In the genomic region with DNA sequence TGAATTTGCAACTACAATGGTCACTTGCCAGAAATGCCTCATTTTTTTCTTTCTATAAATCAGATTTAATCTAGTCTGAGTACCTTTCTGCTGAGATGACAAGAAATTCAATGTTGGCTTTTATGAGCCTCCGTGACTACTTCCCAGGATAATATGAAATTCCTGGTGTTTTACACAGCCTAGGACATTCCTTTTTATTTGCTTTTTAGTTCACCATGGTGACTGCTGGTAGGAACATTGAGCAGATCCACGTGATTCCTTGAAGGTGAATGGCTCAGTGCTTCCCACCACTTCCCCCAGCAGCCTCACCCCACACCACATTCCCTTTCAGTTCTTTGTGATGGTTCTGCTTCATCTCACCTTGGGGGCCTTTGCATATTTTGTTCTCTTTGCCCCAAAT, we compare ENCODE assay signal across 19 cellular contexts. TPM values are rescaled to one million over a fixed set of nuclear protein-coding genes. Genes with fewer than 3 reads are reported as not detected.
DNase-seq lines count a peak whose midpoint lies in the region; ATAC-seq, FAIRE-seq and TF ChIP-seq lines count a peak whose summit lies in the region.
"Had no signal": no experiment of that assay in that cellular context is flagged by ENCODE, and none has a peak within 500 bp of the region (broad histone marks: within the 10 kb centered on the region; RNA-seq: fewer than 3 reads in every experiment).

No MANE protein-coding gene starts in this region.

- H3K27ac ChIP-seq in RWPE2 (ENCODE audit: poor library complexity, severe bottlenecking), result peak overlapping the region; percentile 66
- no peak overlapping the region for H3K27ac ChIP-seq in effector memory CD4-positive, alpha-beta T cell (ENCODE audit: insufficient read depth, low read length, poor library complexity, severe bottlenecking)
- H3K27ac ChIP-seq: dorsolateral prefrontal cortex, esophagus muscularis mucosa, parathyroid adenoma, SJSA1, tibial nerve had no signal

- ATAC-seq in RWPE2 (ENCODE audit: low read depth), result peak; percentile 4; the same call in 1 of the 3 replicates
- ATAC-seq in HG02763 (IDR thresholded peaks at IDR 0.05; ENCODE audit: unreplicated experiment), result no peak
- ATAC-seq: left colon had no signal

- no peak for TF ChIP-seq POLR2A in GM12891 (IDR thresholded peaks at IDR 0.05; ENCODE audit: low read depth, low read length)

- no peak overlapping the region for H3K4me3 ChIP-seq in RWPE2 (ENCODE audit: severe bottlenecking)
- no peak overlapping the region for H3K4me3 ChIP-seq in fibroblast of villous mesenchyme (ENCODE audit: low read depth, low read length)
- H3K4me3 ChIP-seq in retinal pigment epithelial cell (ENCODE audit: low read length), result no peak overlapping the region
- H3K4me3 ChIP-seq in effector memory CD4-positive, alpha-beta T cell (ENCODE audit: insufficient read depth, low read depth, low read length, poor library complexity, severe bottlenecking), result no peak overlapping the region
- H3K4me3 ChIP-seq: dorsolateral prefrontal cortex, esophagus muscularis mucosa, SJSA1, skin epidermis, tibial nerve had no signal

- DNase-seq in GM12891 (ENCODE audit: insufficient read length, low spot score) (no peak), RWPE2 (ENCODE audit: low spot score) (no peak), fibroblast of villous mesenchyme (ENCODE audit: low read depth) (peak; percentile 48), retinal pigment epithelial cell (ENCODE audit: low read depth) (peak; percentile 81), Kasumi-1 (lab: John Stamatoyannopoulos, UW) (no peak)
- DNase-seq in effector memory CD4-positive, alpha-beta T cell, result no peak
- DNase-seq: activated CD4-positive, alpha-beta T cell treated with anti-CD3 and anti-CD28 coated beads for 48 hours; DMS53; dorsolateral prefrontal cortex; hypothalamus; left colon; NCI-H187 treated with DMSO at 0.1 percent for 48 hours; NCI-H524 had no signal

- FAIRE-seq in GM12891 (lab: Jason Lieb, UNC), result no peak

- H3K9me3 ChIP-seq in RWPE2 (ENCODE audit: severe bottlenecking), result no peaks in the 10 kb centered on the region
- H3K9me3 ChIP-seq in effector memory CD4-positive, alpha-beta T cell (ENCODE audit: control insufficient read depth, low read length), result no peaks in the 10 kb centered on the region
- H3K9me3 ChIP-seq: esophagus muscularis mucosa had no signal

- no peaks in the 10 kb centered on the region for H3K36me3 ChIP-seq in RWPE2 (ENCODE audit: low read depth)
- no peaks in the 10 kb centered on the region for H3K36me3 ChIP-seq in effector memory CD4-positive, alpha-beta T cell (ENCODE audit: control insufficient read depth, insufficient read depth, low read length)
- H3K36me3 ChIP-seq: esophagus muscularis mucosa, tibial nerve had no signal

- no peak for TF ChIP-seq CTCF in RWPE2 (IDR thresholded peaks at IDR 0.05; ENCODE audit: poor library complexity, severe bottlenecking)
- TF ChIP-seq CTCF in fibroblast of villous mesenchyme (IDR thresholded peaks at IDR 0.05; ENCODE audit: insufficient read depth, low read depth, low read length), result no peak
- no peak for TF ChIP-seq CTCF in retinal pigment epithelial cell (conservative IDR thresholded peaks at IDR 0.05; ENCODE audit: low read depth, low read length)

- H3K4me1 ChIP-seq in RWPE2 (ENCODE audit: insufficient read depth, poor library complexity, severe bottlenecking), result peaks cover 26% of the 10 kb centered on the region
- H3K4me1 ChIP-seq in effector memory CD4-positive, alpha-beta T cell (ENCODE audit: control insufficient read depth, insufficient read depth, low read length, poor library complexity, severe bottlenecking), result no peaks in the 10 kb centered on the region

- no peaks in the 10 kb centered on the region for H3K27me3 ChIP-seq in RWPE2 (ENCODE audit: insufficient read depth, poor library complexity, severe bottlenecking)
- H3K27me3 ChIP-seq in effector memory CD4-positive, alpha-beta T cell (replicated peaks; ENCODE audit: control insufficient read depth, insufficient read depth, low read length, poor library complexity, severe bottlenecking), result peaks cover 3% of the 10 kb centered on the region
- H3K27me3 ChIP-seq: esophagus muscularis mucosa, SJSA1 had no signal

TF ChIP-seq in GM12891, 5 proteins besides CTCF, POLR2A, EP300 and RAD21:
- TF ChIP-seq SPI1 (IDR thresholded peaks at IDR 0.05; ENCODE audit: low read depth, low read length) (peak; percentile 15; the same call in 1 of the 2 replicates), PAX5 (IDR thresholded peaks at IDR 0.05; ENCODE audit: insufficient read depth, low read length, severe bottlenecking) (no peak)
TF ChIP-seq in GM12891: peak in this region for 1.

RNA-seq across cellular contexts. Expression of a gene that starts 4.3 kb away (rescaled TPM):
- 28.6 TPM for polyA plus RNA-seq in GM12891 (2012; ENCODE audit: low read depth, missing spikeins)
- 137 and 146 TPM in 2 replicates for total RNA-seq in fibroblast of villous mesenchyme

RNA-seq across cellular contexts. Expression of a gene that starts 46.7 kb away (rescaled TPM):
- 1.2 TPM for polyA plus RNA-seq in GM12891 (2012; ENCODE audit: low read depth, missing spikeins)
- total RNA-seq in fibroblast of villous mesenchyme, result 81.2 and 93.4 TPM in 2 replicates

Comparison
In these comparisons a context has a peak if more than half of its experiments do, and no peak if none do; other contexts are left out.
1. DNase-seq: peak in fibroblast of villous mesenchyme (single experiment) and retinal pigment epithelial cell (single experiment); none in GM12891 (single experiment), RWPE2 (single experiment), Kasumi-1 (0 of 2) and effector memory CD4-positive, alpha-beta T cell (0 of 3).